In genomic region chr10:132482090-132482489, GRCh38 we compare ENCODE assay signal across 10 cellular contexts. TPM values are rescaled to one million over a fixed set of nuclear protein-coding genes. Genes with fewer than 3 reads are reported as not detected.
DNase-seq lines count a peak whose midpoint lies in the region; ATAC-seq, FAIRE-seq and TF ChIP-seq lines count a peak whose summit lies in the region.
"Had no signal": no experiment of that assay in that cellular context is flagged by ENCODE, and none has a peak within 500 bp of the region (broad histone marks: within the 10 kb centered on the region; RNA-seq: fewer than 3 reads in every experiment).

No MANE protein-coding gene starts in this region.

- intact Hi-C loops in breast epithelium (cut with DNase I; ENCODE audit: low total_unique reads), result no loop called here
- intact Hi-C loops in tibial artery (cut with DNase I; ENCODE audit: low total_unique reads), result no loop called here

- H3K4me3 Mint-ChIP-seq in stimulated activated naive B cell treated with anti-CD40 and anti-IgM and Interleukin-4, amounts not matched to agents 10 μg/mL and 1 μg/mL and 100 μg/mL, for 72 hours, result no peak overlapping the region

- H3K36me3 ChIP-seq in breast epithelium (no peaks in the 10 kb centered on the region), keratinocyte (ENCODE audit: control insufficient read depth in 2 of 2, extremely low read depth in 1 of 2, insufficient read depth in 2 of 2, low read length in 2 of 2) (no peaks in the 10 kb centered on the region), tibial artery (no peaks in the 10 kb centered on the region)
- H3K36me3 ChIP-seq: thyroid gland had no signal

- H3K27me3 ChIP-seq in breast epithelium, result peaks cover 0 to 3% of the 10 kb centered on the region in 2 donors
- H3K27me3 ChIP-seq in keratinocyte (ENCODE audit: control insufficient read depth, extremely low read depth, insufficient read depth, low read length), result peaks cover 14% of the 10 kb centered on the region
- H3K27me3 ChIP-seq in tibial artery, result peaks cover 0 to 23% of the 10 kb centered on the region in 2 donors
- H3K27me3 ChIP-seq: thyroid gland had no signal

- no peaks in the 10 kb centered on the region for H3K9me3 ChIP-seq in breast epithelium
- H3K9me3 ChIP-seq in keratinocyte (ENCODE audit: control insufficient read depth, low read depth, low read length), result no peaks in the 10 kb centered on the region
- no peaks in the 10 kb centered on the region for H3K9me3 ChIP-seq in tibial artery
- H3K9me3 ChIP-seq: thyroid gland had no signal

- H3K4me1 Mint-ChIP-seq in stimulated activated naive B cell treated with anti-CD40 and anti-IgM and Interleukin-4, amounts not matched to agents 10 μg/mL and 1 μg/mL and 100 μg/mL, for 72 hours, result no peaks in the 10 kb centered on the region

- peak; percentile 94 for FAIRE-seq in keratinocyte (lab: Jason Lieb, UNC)
- FAIRE-seq: GM12892 had no signal

- H3K4me3 ChIP-seq in breast epithelium, result peak overlapping the region in 1 of 3 donors; percentile 35
- peak overlapping the region in 1 of 3 experiments; percentile 58 for H3K4me3 ChIP-seq in keratinocyte (ENCODE audit: control insufficient read depth in 2 of 3, extremely low read depth in 1 of 3, insufficient read depth in 2 of 3, low read depth in 1 of 3, low read length in 3 of 3)
- no peak overlapping the region for H3K4me3 ChIP-seq in tibial artery
- H3K4me3 ChIP-seq: thyroid gland had no signal

- TF ChIP-seq CTCF in breast epithelium (IDR thresholded peaks at IDR 0.05) (no peak), keratinocyte (optimal IDR thresholded peaks at IDR 0.05 in 1 of 3, IDR thresholded peaks at IDR 0.05 in 1 of 3, conservative IDR thresholded peaks at IDR 0.05 in 1 of 3; ENCODE audit: extremely low read depth in 1 of 3, insufficient read depth in 2 of 3, low read length in 3 of 3) (no peak), tibial artery (IDR thresholded peaks at IDR 0.05) (no peak)

- H2AFZ ChIP-seq in keratinocyte (ENCODE audit: control insufficient read depth, low read length), result peak overlapping the region; percentile 84

- H3K9me1 ChIP-seq in keratinocyte (ENCODE audit: control insufficient read depth, extremely low read depth, insufficient read depth, low read length), result peaks cover 2% of the 10 kb centered on the region

- no peaks in the 10 kb centered on the region for H3K79me2 ChIP-seq in keratinocyte (ENCODE audit: control insufficient read depth, insufficient read depth, low read length)

- peak overlapping the region; percentile 50 for H3K9ac ChIP-seq in keratinocyte (ENCODE audit: control insufficient read depth, extremely low read depth, insufficient read depth, low read length)

- no peak overlapping the region for H3K27ac Mint-ChIP-seq in stimulated activated naive B cell treated with anti-CD40 and anti-IgM and Interleukin-4, amounts not matched to agents 10 μg/mL and 1 μg/mL and 100 μg/mL, for 72 hours

- H4K20me1 ChIP-seq in keratinocyte (ENCODE audit: control insufficient read depth, extremely low read depth, insufficient read depth, low read length), result no peaks in the 10 kb centered on the region

- H3K9me3 Mint-ChIP-seq in stimulated activated naive B cell treated with anti-CD40 and anti-IgM and Interleukin-4, amounts not matched to agents 10 μg/mL and 1 μg/mL and 100 μg/mL, for 72 hours, result no peaks in the 10 kb centered on the region

- H3K4me2 ChIP-seq in keratinocyte (ENCODE audit: control insufficient read depth, extremely low read depth, insufficient read depth, low read depth, low read length), result peak overlapping the region; percentile 44

- no peaks in the 10 kb centered on the region for H3K36me3 Mint-ChIP-seq in stimulated activated naive B cell treated with anti-CD40 and anti-IgM and Interleukin-4, amounts not matched to agents 10 μg/mL and 1 μg/mL and 100 μg/mL, for 72 hours

- H3K4me1 ChIP-seq in breast epithelium (no peaks in the 10 kb centered on the region), keratinocyte (ENCODE audit: control insufficient read depth, extremely low read depth, insufficient read depth, low read length) (peaks cover 12% of the 10 kb centered on the region), tibial artery (peaks cover 0 to 12% (median 0%) of the 10 kb centered on the region in 4 donors)

- no peak for TF ChIP-seq POLR2A in breast epithelium (IDR thresholded peaks at IDR 0.05)

- H3K27me3 Mint-ChIP-seq in stimulated activated naive B cell treated with anti-CD40 and anti-IgM and Interleukin-4, amounts not matched to agents 10 μg/mL and 1 μg/mL and 100 μg/mL, for 72 hours, result peaks cover 32 to 36% of the 10 kb centered on the region in 2 donors

- H3K27ac ChIP-seq in breast epithelium (peak overlapping the region; percentile 78 to 92), keratinocyte (ENCODE audit: control insufficient read depth, insufficient read depth, low read length) (peak overlapping the region; percentile 76), tibial artery (peak overlapping the region; percentile 49 to 66)

- peak; percentile 78 for DNase-seq in HT1080 (ENCODE audit: low read depth)
- DNase-seq in breast epithelium (ENCODE audit: low spot score in 2 of 2), result peak; percentile 24 to 71
- DNase-seq in keratinocyte (ENCODE audit: low read depth, low spot score), result peak; percentile 62
- peak in 1 of 2 donors; percentile 60 for DNase-seq in tibial artery
- no peak for DNase-seq in stimulated activated naive B cell treated with anti-CD40 and anti-IgM and Interleukin-4, amounts not matched to agents 10 μg/mL and 1 μg/mL and 100 μg/mL, for 72 hours
- DNase-seq in activated CD4-positive, alpha-beta T cell treated with anti-CD3 and anti-CD28 coated beads, Interleukin-2, amount 50 U/mL, for 1 hour, result no peak
- DNase-seq in NK-92 treated with Interleukin-12 subunit alpha and Interleukin-12 subunit beta, amount 100 ng/mL, for 24 hours (lab: John Stamatoyannopoulos, UW), result no peak
- DNase-seq in NCI-H345 (lab: John Stamatoyannopoulos, UW), result no peak
- DNase-seq: thyroid gland had no signal

- no peak for ATAC-seq in stimulated activated naive B cell treated with anti-CD40 and anti-IgM and Interleukin-4, amounts not matched to agents 10 μg/mL and 1 μg/mL and 100 μg/mL, for 72 hours (replicated peaks)

- dilution Hi-C loops in keratinocyte (cut with MboI; ENCODE audit: extremely low pct_ligation_motif_present, low sequenced_read_pairs), result no loop called here

RNA-seq across cellular contexts. Expression of gene INPP5A, which starts 55.5 kb away (rescaled TPM):
- 31.1 and 34.4 TPM in 2 replicates for total RNA-seq in HT1080 (2014; rRNA removed; shearing (Covaris generic))
- 20.7 and 24.1 TPM in 2 replicates for polyA plus RNA-seq in HT1080 (2015; cell fraction: cytosol; rRNA removed)
- 17.2 and 19.6 TPM in 2 replicates for polyA plus RNA-seq in HT1080 (2015; cell fraction: nucleus; rRNA removed)
- total RNA-seq in breast epithelium, result 10 to 100 TPM; 26.6 to 50.6 (median 38.7) TPM
- polyA plus RNA-seq in keratinocyte, result 8.7 to 18.9 TPM (median 11.2 TPM) in 3 replicates
- 2.2 TPM for polyA plus RNA-seq in keratinocyte (2011; ENCODE audit: low read depth)
- polyA plus RNA-seq in keratinocyte (2011; cell fraction: cytosol; rRNA removed), result 11.5 and 12.1 TPM in 2 replicates
- polyA plus RNA-seq in keratinocyte (2011; cell fraction: nucleus; rRNA removed), result 6.2 and 8.2 TPM in 2 replicates
- 7.7 and 13.5 TPM in 2 replicates for polyA plus RNA-seq in keratinocyte (2012; ENCODE audit: low replicate concordance)
- 14.7 to 20.5 TPM (median 15.0 TPM) in 3 replicates for polyA minus RNA-seq in keratinocyte
- polyA minus RNA-seq in keratinocyte (2011; cell fraction: cytosol; rRNA and poly(A)+ RNA removed), result 20.3 TPM
- polyA minus RNA-seq in keratinocyte (2011; cell fraction: nucleus; rRNA and poly(A)+ RNA removed), result 4.7 and 8.1 TPM in 2 replicates

Comparison
In these comparisons a context has a peak if more than half of its experiments do, and no peak if none do; other contexts are left out.
1. DNase-seq: peak in HT1080 (single experiment), breast epithelium (2 of 2) and keratinocyte (single experiment); none in stimulated activated naive B cell treated with anti-CD40 and anti-IgM and Interleukin-4, amounts not matched to agents 10 μg/mL and 1 μg/mL and 100 μg/mL, for 72 hours (single experiment), activated CD4-positive, alpha-beta T cell treated with anti-CD3 and anti-CD28 coated beads, Interleukin-2, amount 50 U/mL, for 1 hour (single experiment), NK-92 treated with Interleukin-12 subunit alpha and Interleukin-12 subunit beta, amount 100 ng/mL, for 24 hours (single experiment) and NCI-H345 (single experiment).
2. Peak in every context shown above with its lines, with median percentiles within 50 percentile points of each other: H3K27ac ChIP-seq.